ENCODE assay signal across 11 cellular contexts in genomic region chr2:168796090-168796577, GRCh38. TPM values are rescaled to one million over a fixed set of nuclear protein-coding genes. Genes with fewer than 3 reads are reported as not detected.
"Had no signal": no experiment of that assay in that cellular context is flagged by ENCODE, and none has a peak within 500 bp of the region (broad histone marks: within the 10 kb centered on the region; RNA-seq: fewer than 3 reads in every experiment).

No MANE protein-coding gene starts in this region.

- H3K36me3 ChIP-seq: tibial nerve had no signal

- H3K36me3 Mint-ChIP-seq: activated naive CD4-positive, alpha-beta T cell treated with anti-CD3 and anti-CD28 coated beads, Interleukin-2, amount 10 ng/mL, durations not matched to agents 7 days and 5 days; brain; naive thymus-derived CD4-positive, alpha-beta T cell had no signal

- ATAC-seq: activated T-helper 17 cell treated with anti-CD3 and anti-CD28 coated beads, Interleukin-2, amount 50 U/mL, for 72 hours; esophagus mucosa; naive thymus-derived CD4-positive, alpha-beta T cell had no signal

- FAIRE-seq: islet of Langerhans had no signal

- H3K4me1 Mint-ChIP-seq: activated naive CD4-positive, alpha-beta T cell treated with anti-CD3 and anti-CD28 coated beads, Interleukin-2, amount 10 ng/mL, durations not matched to agents 7 days and 5 days; activated T-helper 17 cell treated with anti-CD3 and anti-CD28 coated beads, Interleukin-2, amount 50 U/mL, for 72 hours; naive thymus-derived CD4-positive, alpha-beta T cell had no signal

- H3K4me3 ChIP-seq: tibial nerve had no signal

- H3K4me1 ChIP-seq: tibial nerve had no signal

- H3K4me3 Mint-ChIP-seq: activated naive CD4-positive, alpha-beta T cell treated with anti-CD3 and anti-CD28 coated beads, Interleukin-2, amount 10 ng/mL, durations not matched to agents 7 days and 5 days; activated T-helper 17 cell treated with anti-CD3 and anti-CD28 coated beads, Interleukin-2, amount 50 U/mL, for 72 hours; brain; naive thymus-derived CD4-positive, alpha-beta T cell had no signal

- H3K27me3 ChIP-seq: tibial nerve had no signal

- H3K9me3 ChIP-seq: tibial nerve had no signal

- DNase-seq: activated CD4-positive, alpha-beta T cell treated with anti-CD3 and anti-CD28 coated beads, Interleukin-2, amount 50 U/mL, for 1 hour; activated naive CD4-positive, alpha-beta T cell treated with anti-CD3 and anti-CD28 coated beads, Interleukin-2, amount 10 ng/mL, durations not matched to agents 7 days and 5 days; activated T-cell treated with anti-CD3 and anti-CD28 coated beads for 4 hours; naive thymus-derived CD4-positive, alpha-beta T cell; T-helper 2 cell had no signal

- H3K9me3 Mint-ChIP-seq: activated naive CD4-positive, alpha-beta T cell treated with anti-CD3 and anti-CD28 coated beads, Interleukin-2, amount 10 ng/mL, durations not matched to agents 7 days and 5 days; activated T-helper 17 cell treated with anti-CD3 and anti-CD28 coated beads, Interleukin-2, amount 50 U/mL, for 72 hours had no signal

- H3K27ac Mint-ChIP-seq: activated naive CD4-positive, alpha-beta T cell treated with anti-CD3 and anti-CD28 coated beads, Interleukin-2, amount 10 ng/mL, durations not matched to agents 7 days and 5 days; activated T-helper 17 cell treated with anti-CD3 and anti-CD28 coated beads, Interleukin-2, amount 50 U/mL, for 72 hours; brain; naive thymus-derived CD4-positive, alpha-beta T cell had no signal

- H3K27me3 Mint-ChIP-seq: activated naive CD4-positive, alpha-beta T cell treated with anti-CD3 and anti-CD28 coated beads, Interleukin-2, amount 10 ng/mL, durations not matched to agents 7 days and 5 days; activated T-helper 17 cell treated with anti-CD3 and anti-CD28 coated beads, Interleukin-2, amount 50 U/mL, for 72 hours; brain had no signal

RNA-seq across cellular contexts. Expression of gene NOSTRIN, which starts 6.3 kb away (rescaled TPM):
- total RNA-seq: activated CD8-positive, alpha-beta memory T cell treated with anti-CD3 and anti-CD28 coated beads for 36 hours had no signal
- polyA plus RNA-seq: naive thymus-derived CD4-positive, alpha-beta T cell had no signal
